In genomic region chr19:12955996-12956395, GRCh38 we compare ENCODE assay signal across 8 cellular contexts. TPM values are rescaled to one million over a fixed set of nuclear protein-coding genes. Genes with fewer than 3 reads are reported as not detected.
DNase-seq lines count a peak whose midpoint lies in the region; ATAC-seq, FAIRE-seq and TF ChIP-seq lines count a peak whose summit lies in the region.

No MANE protein-coding gene starts in this region.

- peak overlapping the region; percentile 89 for H3K27ac ChIP-seq in cardiac muscle cell
- H3K27ac ChIP-seq in GM12878 (ENCODE audit: control insufficient read depth, insufficient read depth): peak overlapping the region; percentile 24; the same call in 1 of the 2 replicates
- H3K27ac ChIP-seq in lower lobe of right lung: peak overlapping the region; percentile 89
- H3K27ac ChIP-seq in upper lobe of left lung: peak overlapping the region; percentile 82 to 93 (median 90)
- no peak overlapping the region for H3K27ac ChIP-seq in foreskin keratinocyte

- in situ Hi-C loops in GM12878 (cut with MboI): no loop called here

- TF ChIP-seq EP300 in GM12878 (IDR thresholded peaks at IDR 0.05; ENCODE audit: borderline replicate concordance in 1 of 2, control insufficient read depth in 1 of 2, low read depth in 2 of 2, low read length in 2 of 2) (no peak), upper lobe of left lung (IDR thresholded peaks at IDR 0.05) (no peak)

- H3K36me3 ChIP-seq in cardiac muscle cell (peaks cover 10% of the 10 kb centered on the region), GM12878 (ENCODE audit: control insufficient read depth in 2 of 2, insufficient read depth in 2 of 2, low read length in 1 of 2) (peaks cover 6 to 10% of the 10 kb centered on the region in 2 experiments; a peak in 3 of 4 replicates), lower lobe of right lung (peaks cover 42% of the 10 kb centered on the region), upper lobe of left lung (peaks cover 4 to 39% (median 35%) of the 10 kb centered on the region in 4 donors)

- TF ChIP-seq RAD21 in GM12878 (IDR thresholded peaks at IDR 0.05; ENCODE audit: insufficient read depth, low read depth, low read length): no peak

- H3K4me1 ChIP-seq in cardiac muscle cell (ENCODE audit: low read depth) (peaks cover 6% of the 10 kb centered on the region), GM12878 (ENCODE audit: control insufficient read depth, insufficient read depth, low read length) (peaks cover 11% of the 10 kb centered on the region), lower lobe of right lung (peaks cover 47% of the 10 kb centered on the region), upper lobe of left lung (peaks cover 29 to 50% (median 42%) of the 10 kb centered on the region in 4 donors), foreskin keratinocyte (peaks cover 10% of the 10 kb centered on the region)

- RAD21 ChIA-PET in GM12878 (lab: Charles Lee; ENCODE audit: unreplicated experiment): interaction anchor here (0.5 to 2.3 kb wide), 3 partner anchors 9 to 1662 kb away, joined by 4 to 9 read pairs (median 7); no protein-coding TSS in a partner anchor

- intact Hi-C loops in left cardiac atrium (cut with DNase I) (no loop called here), GM12878 (cut with micrococcal nuclease; ENCODE audit: unreplicated experiment) (no loop called here), lower lobe of right lung (cut with DNase I) (no loop called here)

- H3K9ac ChIP-seq in GM12878 (ENCODE audit: control insufficient read depth, insufficient read depth, low read length): peak overlapping the region; percentile 80

- peaks cover 32% of the 10 kb centered on the region for H3K79me2 ChIP-seq in GM12878 (ENCODE audit: control insufficient read depth, insufficient read depth, low read length)

- BruUV-seq in GM12878 (replicated peaks; lab: Mats Ljungman, UMichigan): no TSS peak

- H3K4me2 ChIP-seq in GM12878 (ENCODE audit: control insufficient read depth, insufficient read depth): peak overlapping the region; percentile 85

- TF ChIP-seq CTCF in cardiac muscle cell (IDR thresholded peaks at IDR 0.05; ENCODE audit: low read depth, low read length) (no peak), GM12878 (IDR thresholded peaks at IDR 0.05 in 2 of 3, conservative IDR thresholded peaks at IDR 0.05 in 1 of 3; ENCODE audit: control insufficient read depth in 2 of 3, extremely low read depth in 1 of 3, insufficient read depth in 1 of 3, low read depth in 3 of 3, low read length in 3 of 3) (no peak), lower lobe of right lung (IDR thresholded peaks at IDR 0.05) (no peak), upper lobe of left lung (IDR thresholded peaks at IDR 0.05) (no peak), foreskin keratinocyte (conservative IDR thresholded peaks at IDR 0.05) (no peak)

- POLR2A ChIA-PET in GM12878 (lab: Charles Lee): interaction anchor here (0.8 to 1.9 kb wide), 3 partner anchors 10 to 145 kb away, joined by 3 to 7 read pairs (median 5); partner anchors contain the start of genes CALR and RAD23A

- H3K9me3 ChIP-seq in cardiac muscle cell (ENCODE audit: low read depth): no peaks in the 10 kb centered on the region
- H3K9me3 ChIP-seq in GM12878 (replicated peaks; ENCODE audit: control insufficient read depth, insufficient read depth, low read length): no peaks in the 10 kb centered on the region
- no peaks in the 10 kb centered on the region for H3K9me3 ChIP-seq in lower lobe of right lung
- no peaks in the 10 kb centered on the region for H3K9me3 ChIP-seq in upper lobe of left lung

- CTCF ChIA-PET in GM12878 (lab: Yijun Ruan, JAX): interaction anchor here (0.5 to 4.6 kb wide), 3 partner anchors 9 to 190 kb away, joined by 3 to 40 read pairs (median 3); no protein-coding TSS in a partner anchor

- ATAC-seq in left cardiac atrium (no peak), GM12878 (no peak), lower lobe of right lung (no peak), upper lobe of left lung (ENCODE audit: low FRiP score in 2 of 2) (no peak), foreskin keratinocyte (no peak)

- TF ChIP-seq POLR2A in GM12878 (IDR thresholded peaks at IDR 0.05; ENCODE audit: low read depth, low read length) (no peak), upper lobe of left lung (IDR thresholded peaks at IDR 0.05) (no peak)

- WGBS in GM12878 (ENCODE audit: insufficient coverage, insufficient replicate concordance, low lambda C conversion rate, missing lambda C conversion rate): 4% methylated on average over 12 of the region's 12 CpGs
- WGBS in upper lobe of left lung, 2 donors: 55 to 70% methylated on average over 10 to 12 of the region's 12 CpGs

- no peaks in the 10 kb centered on the region for H4K20me1 ChIP-seq in GM12878 (ENCODE audit: control insufficient read depth, insufficient read depth)

- FAIRE-seq in GM12878 (lab: Jason Lieb, UNC): no peak

- H3K4me3 ChIP-seq in cardiac muscle cell (peak overlapping the region; percentile 76), GM12878 (peak overlapping the region; percentile 78), lower lobe of right lung (peak overlapping the region; percentile 86), upper lobe of left lung (peak overlapping the region in 3 of 4 donors; percentile 81 to 96 (median 86))

- SMC1A ChIA-PET in GM12878 (lab: Charles Lee; ENCODE audit: uncharacterized antibody, unreplicated experiment): interaction anchor here (1.3 to 2.1 kb wide), 3 partner anchors 9 to 65 kb away, joined by 4 to 6 read pairs (median 6); partner anchors contain the start of gene GCDH

- DNase-seq in cardiac muscle cell (ENCODE audit: low read depth in 1 of 2, low spot score in 1 of 2) (no peak), left cardiac atrium (no peak), GM12878 (ENCODE audit: low read depth, low spot score) (no peak), lower lobe of right lung (no peak), upper lobe of left lung (no peak), foreskin keratinocyte (no peak), MV-4-11 (lab: John Stamatoyannopoulos, UW) (no peak)
- DNase-seq in stimulated activated CD8-positive, alpha-beta memory T cell treated with anti-CD3 and anti-CD28 coated beads, Interleukin-4, amount 100 ng/mL, for 48 hours: no peak

- H2AFZ ChIP-seq in GM12878 (ENCODE audit: control insufficient read depth, low read depth, low read length): no peak overlapping the region

- H3K27me3 ChIP-seq in cardiac muscle cell (no peaks in the 10 kb centered on the region), GM12878 (replicated peaks in 1 of 2; ENCODE audit: control insufficient read depth in 2 of 2, insufficient read depth in 2 of 2, low read length in 1 of 2) (no peaks in the 10 kb centered on the region), lower lobe of right lung (ENCODE audit: low read depth) (no peaks in the 10 kb centered on the region), upper lobe of left lung (no peaks in the 10 kb centered on the region), foreskin keratinocyte (no peaks in the 10 kb centered on the region)

RNA-seq across cellular contexts. Expression of gene GADD45GIP1, which starts 1.0 kb away (rescaled TPM):
- total RNA-seq in cardiac muscle cell (78.2 and 84.5 TPM in 2 replicates), left cardiac atrium (10 to 100 TPM; 25.5 to 28.1 TPM), GM12878 (2014; rRNA removed) (37.6 and 56.4 TPM in 2 replicates), GM12878 (2014; rRNA removed; fragmentation: Illumina TruSeq; extraction: Trizol) (17.6 and 19.2 TPM in 2 replicates), GM12878 (2021) (35.0 and 35.4 TPM in 2 replicates), lower lobe of right lung (14.8 TPM), upper lobe of left lung (10 to 100 TPM; 15.3 to 43.8 (median 26.6) TPM), foreskin keratinocyte (55.0 and 64.9 TPM in 2 replicates)
- polyA plus RNA-seq in cardiac muscle cell (133 and 145 TPM in 2 replicates), GM12878 (2011; rRNA removed) (17.7 and 25.3 TPM in 2 replicates), GM12878 (2014; fragmentation: Illumina TruSeq; extraction: Trizol) (1.00 and 6.4 TPM in 2 replicates), GM12878 (2014; fragmentation: Nextera tagmentation; extraction: Ambion mirVana) (10 to 100 TPM in 1 of 2 experiments, 1 to 10 TPM in 1; 5.1 to 13.4 TPM), GM12878 (2014; rRNA removed) (58.1 and 68.0 TPM in 2 replicates), GM12878 (2016; fragmentation: Nextera tagmentation; extraction: Ambion mirVana) (100 to 1,000 TPM; 124 to 136 TPM), foreskin keratinocyte (103 and 106 TPM in 2 replicates)
- total RNA-seq in GM12878 (2013; cell fraction: nucleolus; rRNA removed): 4.0 and 4.6 TPM in 2 replicates
- polyA plus RNA-seq in GM12878 (2011; ENCODE audit: low read depth): 6.0 TPM
- 30.0 and 57.0 TPM in 2 replicates for polyA plus RNA-seq in GM12878 (2011; cell fraction: cytosol; rRNA removed)
- 19.1 and 26.2 TPM in 2 replicates for polyA plus RNA-seq in GM12878 (2011; cell fraction: nucleus; rRNA removed)
- 22.5 and 26.2 TPM in 2 replicates for polyA plus RNA-seq in GM12878 (2012)
- 2.2 and 6.9 TPM in 2 replicates for polyA minus RNA-seq in GM12878 (2011; rRNA and poly(A)+ RNA removed)
- 6.0 and 7.7 TPM in 2 replicates for polyA minus RNA-seq in GM12878 (2011; cell fraction: cytosol; rRNA and poly(A)+ RNA removed)
- 3.3 and 4.9 TPM in 2 replicates for polyA minus RNA-seq in GM12878 (2011; cell fraction: nucleus; rRNA and poly(A)+ RNA removed)

RNA-seq across cellular contexts. Expression of gene RAD23A, which starts 10.3 kb away (rescaled TPM):
- 157 and 191 TPM in 2 replicates for total RNA-seq in cardiac muscle cell
- polyA plus RNA-seq in cardiac muscle cell: 182 and 225 TPM in 2 replicates
- total RNA-seq in left cardiac atrium: 100 to 1,000 TPM; 113 to 131 TPM
- total RNA-seq in GM12878 (2013; cell fraction: nucleolus; rRNA removed): 44.3 and 50.3 TPM in 2 replicates
- total RNA-seq in GM12878 (2014; rRNA removed): 158 TPM in 2 replicates
- 84.3 and 95.4 TPM in 2 replicates for total RNA-seq in GM12878 (2014; rRNA removed; fragmentation: Illumina TruSeq; extraction: Trizol)
- total RNA-seq in GM12878 (2021): 133 and 138 TPM in 2 replicates
- 41.1 TPM for polyA plus RNA-seq in GM12878 (2011; ENCODE audit: low read depth)
- polyA plus RNA-seq in GM12878 (2011; rRNA removed): 23.1 and 37.9 TPM in 2 replicates
- 103 and 123 TPM in 2 replicates for polyA plus RNA-seq in GM12878 (2011; cell fraction: cytosol; rRNA removed)
- polyA plus RNA-seq in GM12878 (2011; cell fraction: nucleus; rRNA removed): 73.1 and 88.3 TPM in 2 replicates
- 119 and 125 TPM in 2 replicates for polyA plus RNA-seq in GM12878 (2012)
- 70.5 and 104 TPM in 2 replicates for polyA plus RNA-seq in GM12878 (2014; fragmentation: Illumina TruSeq; extraction: Trizol)
- polyA plus RNA-seq in GM12878 (2014; fragmentation: Nextera tagmentation; extraction: Ambion mirVana): 10 to 100 TPM in 1 of 2 experiments, 1 to 10 TPM in 1; 8.8 to 33.5 TPM
- 135 and 153 TPM in 2 replicates for polyA plus RNA-seq in GM12878 (2014; rRNA removed)
- 100 to 1,000 TPM; 196 to 198 TPM for polyA plus RNA-seq in GM12878 (2016; fragmentation: Nextera tagmentation; extraction: Ambion mirVana)
- polyA minus RNA-seq in GM12878 (2011; rRNA and poly(A)+ RNA removed): 38.4 and 68.4 TPM in 2 replicates
- 66.6 and 75.7 TPM in 2 replicates for polyA minus RNA-seq in GM12878 (2011; cell fraction: cytosol; rRNA and poly(A)+ RNA removed)
- 13.5 and 29.3 TPM in 2 replicates for polyA minus RNA-seq in GM12878 (2011; cell fraction: nucleus; rRNA and poly(A)+ RNA removed)
- 93.3 TPM for total RNA-seq in lower lobe of right lung
- total RNA-seq in upper lobe of left lung: 100 to 1,000 TPM in 3 of 6 donors, 10 to 100 TPM in 3; 69.1 to 115 (median 98.8) TPM
- total RNA-seq in foreskin keratinocyte: 120 and 135 TPM in 2 replicates
- 131 and 157 TPM in 2 replicates for polyA plus RNA-seq in foreskin keratinocyte

RNA-seq across cellular contexts. Expression of gene DAND5, which starts 13.4 kb away (rescaled TPM):
- total RNA-seq in cardiac muscle cell (0.67 TPM in 1 of 2 replicates, not detected in the other), left cardiac atrium (1 to 10 TPM; 5.2 to 7.0 TPM), GM12878 (2014; rRNA removed) (0.06 TPM in 1 of 2 replicates, not detected in the other), GM12878 (2014; rRNA removed; fragmentation: Illumina TruSeq; extraction: Trizol) (not detected in 2 replicates), GM12878 (2021) (0.11 and 0.15 TPM in 2 replicates), lower lobe of right lung (0.32 TPM), upper lobe of left lung (not detected), foreskin keratinocyte (0.07 and 0.14 TPM in 2 replicates)
- polyA plus RNA-seq in cardiac muscle cell (0.07 and 0.09 TPM in 2 replicates), GM12878 (2011; rRNA removed) (0.04 TPM in 1 of 2 replicates, not detected in the other), GM12878 (2014; fragmentation: Illumina TruSeq; extraction: Trizol) (0.10 TPM in 1 of 2 replicates, not detected in the other), GM12878 (2014; fragmentation: Nextera tagmentation; extraction: Ambion mirVana) (under 1 TPM in 1 of 2 experiments, not detected in 1; 0.15 TPM), GM12878 (2014; rRNA removed) (0.12 TPM in 1 of 2 replicates, not detected in the other), GM12878 (2016; fragmentation: Nextera tagmentation; extraction: Ambion mirVana) (under 1 TPM in 1 of 2 experiments, not detected in 1; 0.10 TPM), foreskin keratinocyte (0.08 TPM in 1 of 2 replicates, not detected in the other)
- total RNA-seq in GM12878 (2013; cell fraction: nucleolus; rRNA removed): 0.24 and 0.27 TPM in 2 replicates
- polyA plus RNA-seq in GM12878 (2011; ENCODE audit: low read depth): not detected
- polyA plus RNA-seq in GM12878 (2011; cell fraction: cytosol; rRNA removed): 0.03 and 0.07 TPM in 2 replicates
- 0.06 and 0.18 TPM in 2 replicates for polyA plus RNA-seq in GM12878 (2011; cell fraction: nucleus; rRNA removed)
- polyA plus RNA-seq in GM12878 (2012): 0.06 and 0.14 TPM in 2 replicates
- not detected in 2 replicates for polyA minus RNA-seq in GM12878 (2011; rRNA and poly(A)+ RNA removed)
- polyA minus RNA-seq in GM12878 (2011; cell fraction: cytosol; rRNA and poly(A)+ RNA removed): not detected in 2 replicates
- not detected in 2 replicates for polyA minus RNA-seq in GM12878 (2011; cell fraction: nucleus; rRNA and poly(A)+ RNA removed)

RNA-seq across cellular contexts. Expression of gene CALR, which starts 17.6 kb away (rescaled TPM):
- 615 and 1,390 TPM in 2 replicates for total RNA-seq in cardiac muscle cell
- 338 and 856 TPM in 2 replicates for polyA plus RNA-seq in cardiac muscle cell
- total RNA-seq in left cardiac atrium: 100 to 1,000 TPM; 627 to 707 TPM
- total RNA-seq in GM12878 (2013; cell fraction: nucleolus; rRNA removed): 351 and 375 TPM in 2 replicates
- total RNA-seq in GM12878 (2014; rRNA removed): 824 and 916 TPM in 2 replicates
- total RNA-seq in GM12878 (2014; rRNA removed; fragmentation: Illumina TruSeq; extraction: Trizol): 719 and 809 TPM in 2 replicates
- 891 and 983 TPM in 2 replicates for total RNA-seq in GM12878 (2021)
- 350 TPM for polyA plus RNA-seq in GM12878 (2011; ENCODE audit: low read depth)
- 360 and 518 TPM in 2 replicates for polyA plus RNA-seq in GM12878 (2011; rRNA removed)
- polyA plus RNA-seq in GM12878 (2011; cell fraction: cytosol; rRNA removed): 446 and 500 TPM in 2 replicates
- polyA plus RNA-seq in GM12878 (2011; cell fraction: nucleus; rRNA removed): 301 and 348 TPM in 2 replicates
- 611 and 859 TPM in 2 replicates for polyA plus RNA-seq in GM12878 (2012)
- polyA plus RNA-seq in GM12878 (2014; fragmentation: Illumina TruSeq; extraction: Trizol): 690 and 703 TPM in 2 replicates
- 100 to 1,000 TPM; 202 to 216 TPM for polyA plus RNA-seq in GM12878 (2014; fragmentation: Nextera tagmentation; extraction: Ambion mirVana)
- polyA plus RNA-seq in GM12878 (2014; rRNA removed): 685 and 856 TPM in 2 replicates
- polyA plus RNA-seq in GM12878 (2016; fragmentation: Nextera tagmentation; extraction: Ambion mirVana): 1,000 to 10,000 TPM; 1,394 to 1,451 TPM
- 519 and 607 TPM in 2 replicates for polyA minus RNA-seq in GM12878 (2011; rRNA and poly(A)+ RNA removed)
- polyA minus RNA-seq in GM12878 (2011; cell fraction: cytosol; rRNA and poly(A)+ RNA removed): 268 and 328 TPM in 2 replicates
- polyA minus RNA-seq in GM12878 (2011; cell fraction: nucleus; rRNA and poly(A)+ RNA removed): 136 and 245 TPM in 2 replicates
- total RNA-seq in lower lobe of right lung: 872 TPM
- 1,000 to 10,000 TPM in 1 of 6 donors, 100 to 1,000 TPM in 5; 171 to 1,351 (median 423) TPM for total RNA-seq in upper lobe of left lung
- 1,472 and 1,606 TPM in 2 replicates for total RNA-seq in foreskin keratinocyte
- polyA plus RNA-seq in foreskin keratinocyte: 1,259 and 1,387 TPM in 2 replicates

RNA-seq across cellular contexts. Expression of gene FARSA, which starts 22.5 kb away (rescaled TPM):
- total RNA-seq in cardiac muscle cell (81.9 and 87.9 TPM in 2 replicates), left cardiac atrium (10 to 100 TPM; 31.8 to 49.1 TPM), GM12878 (2014; rRNA removed) (120 and 148 TPM in 2 replicates), GM12878 (2014; rRNA removed; fragmentation: Illumina TruSeq; extraction: Trizol) (30.4 and 36.4 TPM in 2 replicates), GM12878 (2021) (126 and 141 TPM in 2 replicates), lower lobe of right lung (44.4 TPM), upper lobe of left lung (100 to 1,000 TPM in 1 of 6 donors, 10 to 100 TPM in 5; 35.3 to 104 (median 53.4) TPM), foreskin keratinocyte (79.8 and 90.9 TPM in 2 replicates)
- polyA plus RNA-seq in cardiac muscle cell (121 and 133 TPM in 2 replicates), GM12878 (2011; rRNA removed) (7.2 and 32.5 TPM in 2 replicates), GM12878 (2014; fragmentation: Illumina TruSeq; extraction: Trizol) (11.7 and 67.9 TPM in 2 replicates), GM12878 (2014; fragmentation: Nextera tagmentation; extraction: Ambion mirVana) (10 to 100 TPM; 20.3 to 37.5 TPM), GM12878 (2014; rRNA removed) (85.0 and 107 TPM in 2 replicates), GM12878 (2016; fragmentation: Nextera tagmentation; extraction: Ambion mirVana) (100 to 1,000 TPM; 192 to 212 TPM), foreskin keratinocyte (106 and 116 TPM in 2 replicates)
- 43.5 and 51.5 TPM in 2 replicates for total RNA-seq in GM12878 (2013; cell fraction: nucleolus; rRNA removed)
- 26.0 TPM for polyA plus RNA-seq in GM12878 (2011; ENCODE audit: low read depth)
- 43.1 and 59.6 TPM in 2 replicates for polyA plus RNA-seq in GM12878 (2011; cell fraction: cytosol; rRNA removed)
- 129 and 203 TPM in 2 replicates for polyA plus RNA-seq in GM12878 (2011; cell fraction: nucleus; rRNA removed)
- 60.5 and 69.8 TPM in 2 replicates for polyA plus RNA-seq in GM12878 (2012)
- 19.9 and 27.5 TPM in 2 replicates for polyA minus RNA-seq in GM12878 (2011; rRNA and poly(A)+ RNA removed)
- polyA minus RNA-seq in GM12878 (2011; cell fraction: cytosol; rRNA and poly(A)+ RNA removed): 19.4 and 19.6 TPM in 2 replicates
- 18.5 and 34.9 TPM in 2 replicates for polyA minus RNA-seq in GM12878 (2011; cell fraction: nucleus; rRNA and poly(A)+ RNA removed)
